ENCODE assay signal across 9 cellular contexts in the genomic region with DNA sequence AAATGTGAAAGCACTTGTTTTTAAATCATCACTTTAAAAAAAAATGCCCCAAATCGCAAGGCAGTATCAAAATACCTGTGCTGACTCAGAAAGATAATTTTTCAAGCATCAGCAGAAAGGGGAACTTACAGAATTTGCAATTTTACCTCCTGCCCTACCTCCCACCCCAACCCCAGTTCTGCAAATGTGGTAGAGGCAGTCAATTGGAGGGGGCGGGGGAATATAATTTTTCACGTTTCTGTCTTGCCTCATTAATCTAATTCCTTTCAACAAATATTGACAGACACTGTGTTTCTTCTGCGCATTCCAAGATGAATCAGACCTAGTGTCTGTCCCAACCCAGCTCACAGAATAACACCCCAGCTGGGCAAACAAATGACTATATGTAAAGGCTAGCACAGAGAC.
DNase-seq lines count a peak whose midpoint lies in the region; ATAC-seq and TF ChIP-seq lines count a peak whose summit lies in the region.
"Had no signal": no experiment of that assay in that cellular context is flagged by ENCODE, and none has a peak within 500 bp of the region (broad histone marks: within the 10 kb centered on the region; RNA-seq: fewer than 3 reads in every experiment).

No MANE protein-coding gene starts in this region.

- H3K9me3 ChIP-seq in body of pancreas (no peaks in the 10 kb centered on the region), smooth muscle cell (replicated peaks; ENCODE audit: low read depth) (no peaks in the 10 kb centered on the region)

- H3K27ac ChIP-seq in body of pancreas = no peak overlapping the region
- H3K27ac ChIP-seq in smooth muscle cell (ENCODE audit: low read depth) = no peak overlapping the region

- peaks cover 4% of the 10 kb centered on the region for H3F3A ChIP-seq in smooth muscle cell (ENCODE audit: low read depth)

- H3K4me1 ChIP-seq in body of pancreas (peaks cover 10% of the 10 kb centered on the region), smooth muscle cell (ENCODE audit: low read depth) (peaks cover 7% of the 10 kb centered on the region)

- TF ChIP-seq CTCF in body of pancreas (IDR thresholded peaks at IDR 0.05) (no peak), smooth muscle cell (IDR thresholded peaks at IDR 0.05; ENCODE audit: borderline replicate concordance, insufficient read depth, poor library complexity, severe bottlenecking) (no peak)

- peak; percentile 88 for ATAC-seq in GM18868 (IDR thresholded peaks at IDR 0.05; ENCODE audit: unreplicated experiment)
- peak; percentile 64 for ATAC-seq in HG02981 (IDR thresholded peaks at IDR 0.05; ENCODE audit: unreplicated experiment)
- ATAC-seq in body of pancreas = no peak
- ATAC-seq: Panc1 had no signal

- H3K36me3 ChIP-seq in body of pancreas (replicated peaks in 1 of 2; ENCODE audit: insufficient read depth in 1 of 2, low read depth in 2 of 2) (no peaks in the 10 kb centered on the region), smooth muscle cell (ENCODE audit: low read depth) (no peaks in the 10 kb centered on the region)

- WGBS in body of pancreas, 2 donors = 37 to 41% methylated on average over 4 of the region's 4 CpGs
- whole genome bisulfite sequencing in smooth muscle cell (ENCODE audit: low lambda C conversion rate) = 57% methylated on average over 4 of the region's 4 CpGs

- H3K4me3 ChIP-seq in body of pancreas (no peak overlapping the region), smooth muscle cell (no peak overlapping the region)

- peak; percentile 80 for DNase-seq in CD1c-positive myeloid dendritic cell (ENCODE audit: extremely low spot score)
- DNase-seq in activated T-helper 9 cell treated with anti-CD3 and anti-CD28 coated beads, Interleukin-2, amount 50 U/mL, for 16 hours (ENCODE audit: low read depth) = peak; percentile 17
- no peak for DNase-seq in body of pancreas
- DNase-seq in RKO (ENCODE audit: low spot score) = no peak
- no peak for DNase-seq in smooth muscle cell (lab: John Stamatoyannopoulos, UW; ENCODE audit: unreplicated experiment)
- DNase-seq in activated CD4-positive, alpha-beta T cell treated with anti-CD3 and anti-CD28 coated beads for 1 hour = no peak

- H2AFZ ChIP-seq in smooth muscle cell (ENCODE audit: low read depth) = no peak overlapping the region

- H3K9ac ChIP-seq in smooth muscle cell (ENCODE audit: low read depth) = no peak overlapping the region

- no peak for TF ChIP-seq POLR2A in body of pancreas (IDR thresholded peaks at IDR 0.05)

- no peaks in the 10 kb centered on the region for H3K27me3 ChIP-seq in body of pancreas
- no peaks in the 10 kb centered on the region for H3K27me3 ChIP-seq in smooth muscle cell (ENCODE audit: low read depth)

- intact Hi-C loops in body of pancreas (cut with DNase I) = no loop called here

- H4K20me1 ChIP-seq in smooth muscle cell (ENCODE audit: low read depth) = no peaks in the 10 kb centered on the region

- H3K79me2 ChIP-seq in smooth muscle cell (ENCODE audit: low read depth) = peaks cover 6% of the 10 kb centered on the region

- H3K4me2 ChIP-seq in smooth muscle cell = no peak overlapping the region

Comparison
In these comparisons a context has a peak if more than half of its experiments do, and no peak if none do; other contexts are left out.
1. DNase-seq: peak in CD1c-positive myeloid dendritic cell (single experiment) and activated T-helper 9 cell treated with anti-CD3 and anti-CD28 coated beads, Interleukin-2, amount 50 U/mL, for 16 hours (single experiment); none in body of pancreas (0 of 4), RKO (single experiment), smooth muscle cell (single experiment) and activated CD4-positive, alpha-beta T cell treated with anti-CD3 and anti-CD28 coated beads for 1 hour (single experiment).